Comparison of ENCODE assay signal across 9 cellular contexts in genomic region chr1:148264374-148265276, GRCh38.
A peak's percentile ranks its signal among the peaks of the same experiment; 100 is the strongest.
DNase-seq lines count a peak whose midpoint lies in the region; ATAC-seq, FAIRE-seq and TF ChIP-seq lines count a peak whose summit lies in the region.
"Had no signal": no experiment of that assay in that cellular context is flagged by ENCODE, and none has a peak within 500 bp of the region (broad histone marks: within the 10 kb centered on the region; RNA-seq: fewer than 3 reads in every experiment).

No MANE protein-coding gene starts in this region.

- peak overlapping the region; percentile 66 for H2AFZ ChIP-seq in endothelial cell of umbilical vein (ENCODE audit: low read depth, low read length)

- CTCF ChIA-PET in Panc1 (lab: Charles Lee) (interaction anchor here (0.6 kb wide), 1 partner anchor 433 kb away, joined by 3 read pairs; no protein-coding TSS in a partner anchor), endothelial cell of umbilical vein (lab: Charles Lee) (no interaction called here)

- H3K36me3 ChIP-seq in Panc1 (ENCODE audit: control insufficient read depth, insufficient read depth, low read length) (no peaks in the 10 kb centered on the region), endothelial cell of umbilical vein (ENCODE audit: control insufficient read depth in 2 of 2, extremely low read depth in 1 of 2, insufficient read depth in 2 of 2, low read length in 2 of 2) (no peaks in the 10 kb centered on the region)
- H3K36me3 ChIP-seq: left lung had no signal

- H3K9me1 ChIP-seq in endothelial cell of umbilical vein (replicated peaks; ENCODE audit: control insufficient read depth, extremely low read depth, insufficient read depth, low read length): no peaks in the 10 kb centered on the region

- H3K4me2 ChIP-seq in endothelial cell of umbilical vein (ENCODE audit: insufficient read depth, low read length): peak overlapping the region; percentile 65

- TF ChIP-seq CTCF in GM12864 (IDR thresholded peaks at IDR 0.05; ENCODE audit: low read depth, low read length, missing control alignments) (no peak), Panc1 (IDR thresholded peaks at IDR 0.05) (no peak), endothelial cell of umbilical vein (IDR thresholded peaks at IDR 0.05; ENCODE audit: extremely low read depth in 1 of 2, insufficient read depth in 1 of 2, low read depth in 1 of 2, low read length in 2 of 2) (no peak)

- POLR2A ChIA-PET in Panc1 (lab: Charles Lee): interaction anchor here (2.3 kb wide), 1 partner anchor 69 kb away, joined by 81 read pairs; no protein-coding TSS in a partner anchor
- POLR2A ChIA-PET in endothelial cell of umbilical vein (lab: Charles Lee): no interaction called here

- no peak for DNase-seq in GM12864 (ENCODE audit: low read depth)
- DNase-seq in Panc1 (ENCODE audit: low read depth, low spot score): peak; percentile 99
- DNase-seq in endothelial cell of umbilical vein (ENCODE audit: low read depth, low spot score): peak; percentile 40
- peak; percentile 67 for DNase-seq in pons (ENCODE audit: low spot score)

- H3K4me3 ChIP-seq in GM12864 (ENCODE audit: low read depth, low read length): peak overlapping the region; percentile 55; the same call in 1 of the 2 replicates
- peak overlapping the region; percentile 46 to 77 for H3K4me3 ChIP-seq in Panc1 (ENCODE audit: low read depth in 2 of 2, low read length in 2 of 2)
- H3K4me3 ChIP-seq in endothelial cell of umbilical vein (replicated peaks in 1 of 3; ENCODE audit: insufficient read depth in 1 of 3, low read depth in 1 of 3, low read length in 3 of 3): peak overlapping the region in 1 of 3 experiments; percentile 47

- H3K4me1 ChIP-seq in Panc1 (ENCODE audit: control insufficient read depth, insufficient read depth, low read length) (no peaks in the 10 kb centered on the region), endothelial cell of umbilical vein (ENCODE audit: control insufficient read depth, extremely low read depth, insufficient read depth, low read length) (peaks cover 9% of the 10 kb centered on the region)

- H3K9ac ChIP-seq in endothelial cell of umbilical vein (replicated peaks; ENCODE audit: extremely low read depth, insufficient read depth, low read length): no peak overlapping the region

- peak overlapping the region; percentile 94 for H3K27ac ChIP-seq in Panc1 (ENCODE audit: low read length)
- no peak overlapping the region for H3K27ac ChIP-seq in endothelial cell of umbilical vein (ENCODE audit: insufficient read depth, low read depth, low read length)

- peak; percentile 90 for ATAC-seq in Panc1
- ATAC-seq in GM18519 (IDR thresholded peaks at IDR 0.05; ENCODE audit: low FRiP score, unreplicated experiment): no peak
- ATAC-seq in GM19035 (IDR thresholded peaks at IDR 0.05; ENCODE audit: unreplicated experiment): no peak
- ATAC-seq in HG02970 (IDR thresholded peaks at IDR 0.05; ENCODE audit: low FRiP score, unreplicated experiment): no peak
- ATAC-seq in GM21786 (IDR thresholded peaks at IDR 0.05; ENCODE audit: unreplicated experiment): no peak

- H3K9me3 ChIP-seq in Panc1 (ENCODE audit: control insufficient read depth, insufficient read depth, low read depth, low read length) (no peaks in the 10 kb centered on the region), endothelial cell of umbilical vein (replicated peaks; ENCODE audit: control insufficient read depth, insufficient read depth, low read length) (no peaks in the 10 kb centered on the region)
- H3K9me3 ChIP-seq: left lung had no signal

- intact Hi-C loops in Panc1 (cut with micrococcal nuclease; ENCODE audit: unreplicated experiment): loop anchor here (5.0 kb wide), 1 partner anchor 68 kb away; no protein-coding TSS in a partner anchor
- intact Hi-C loops in endothelial cell of umbilical vein (cut with micrococcal nuclease): no loop called here

- TF ChIP-seq POLR2A in endothelial cell of umbilical vein (IDR thresholded peaks at IDR 0.05; ENCODE audit: low read depth, low read length): no peak

- H3K27me3 ChIP-seq in Panc1 (ENCODE audit: control insufficient read depth, insufficient read depth, low read length) (no peaks in the 10 kb centered on the region), endothelial cell of umbilical vein (ENCODE audit: control insufficient read depth in 2 of 2, insufficient read depth in 2 of 2, low read length in 2 of 2) (peaks cover 7 to 13% of the 10 kb centered on the region in 2 experiments)

- no peaks in the 10 kb centered on the region for H3K79me2 ChIP-seq in endothelial cell of umbilical vein (ENCODE audit: control insufficient read depth, insufficient read depth, low read length)

- TSS peak; percentile 100 for BruUV-seq in Panc1 (replicated peaks; lab: Mats Ljungman, UMichigan)
- BruUV-seq in endothelial cell of umbilical vein (replicated peaks; lab: Mats Ljungman, UMichigan): TSS peak; percentile 100

- in situ Hi-C loops in Panc1 (cut with HindIII; ENCODE audit: low pct_unique_long_range_greater_than_20kb, low sequenced_read_pairs): no loop called here

- no peaks in the 10 kb centered on the region for H4K20me1 ChIP-seq in endothelial cell of umbilical vein (replicated peaks; ENCODE audit: control insufficient read depth, extremely low read depth, insufficient read depth, low read length)

- FAIRE-seq in endothelial cell of umbilical vein (lab: Jason Lieb, UNC): no peak

- dilution Hi-C loops in endothelial cell of umbilical vein (cut with MboI; ENCODE audit: extremely low pct_ligation_motif_present, low sequenced_read_pairs): no loop called here

TF ChIP-seq in endothelial cell of umbilical vein, 7 proteins besides CTCF, POLR2A, EP300 and RAD21:
- TF ChIP-seq POLR2AphosphoS5 (IDR thresholded peaks at IDR 0.05; ENCODE audit: insufficient read depth, low read depth, low read length) (no peak), GATA2 (IDR thresholded peaks at IDR 0.05; ENCODE audit: insufficient read depth, insufficient read length, low read depth, low read length) (no peak), EZH2 (IDR thresholded peaks at IDR 0.05; ENCODE audit: borderline replicate concordance, low read depth, low read length, severe bottlenecking) (no peak), MAX (IDR thresholded peaks at IDR 0.05; ENCODE audit: insufficient read depth, insufficient read length) (no peak), JUN (IDR thresholded peaks at IDR 0.05; ENCODE audit: borderline replicate concordance, insufficient read depth, insufficient read length, low read depth) (no peak), FOS (IDR thresholded peaks at IDR 0.05; ENCODE audit: borderline replicate concordance, insufficient read depth, low read length) (no peak), MYC (IDR thresholded peaks at IDR 0.05; ENCODE audit: low read depth, low read length) (no peak)
